Comparison of ENCODE assay signal across 19 cellular contexts in the genomic region with DNA sequence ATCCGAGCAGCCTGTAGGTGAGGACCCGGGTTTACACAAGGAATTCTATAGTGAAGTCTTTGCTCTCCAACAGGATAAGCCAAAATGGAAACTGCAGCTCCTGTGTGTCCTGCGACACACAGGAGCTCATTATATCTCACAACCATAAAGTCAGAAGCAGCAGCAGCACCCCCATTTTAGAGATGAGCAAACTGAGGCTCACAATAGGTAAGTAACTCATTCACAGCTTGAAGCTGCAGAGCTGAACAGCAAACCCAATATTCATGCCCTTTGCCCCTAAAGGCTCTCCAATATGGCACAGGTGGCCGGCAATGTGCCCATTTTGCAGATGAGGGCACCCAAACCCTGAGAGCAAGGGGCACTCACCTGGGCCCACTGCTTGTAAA.
"Had no signal": no experiment of that assay in that cellular context is flagged by ENCODE, and none has a peak within 500 bp of the region (broad histone marks: within the 10 kb centered on the region; RNA-seq: fewer than 3 reads in every experiment).

No MANE protein-coding gene starts in this region.

- DNase-seq: activated B cell treated with CpG ODN at 0.5 μM for 24 hours; activated CD4-positive, alpha-beta T cell treated with anti-CD3 and anti-CD28 coated beads, Interleukin-2, amount 10 ng/mL, durations not matched to agents 24 days and 14 days; activated CD8-positive, alpha-beta memory T cell treated with anti-CD3 and anti-CD28 coated beads, Interleukin-2, amount 50 U/mL, for 48 hours; activated gamma-delta T cell; activated T-cell treated with anti-CD3 and anti-CD28 coated beads, Interleukin-2, amount 50 U/mL, for 72 hours; amygdala; brain microvascular endothelial cell; cerebellar nuclear complex; islet precursor cell; stimulated activated naive CD4-positive, alpha-beta T cell; substantia nigra; T-helper 2 cell; transverse colon had no signal

- FAIRE-seq: endometrium had no signal

- H3K4me3 ChIP-seq: hepatocyte, prostate gland, transverse colon had no signal

- H3K9me3 ChIP-seq: prostate gland, transverse colon had no signal

- ATAC-seq: activated T-cell treated with anti-CD3 and anti-CD28 coated beads, Interleukin-2, amount 50 U/mL, for 72 hours; esophagus mucosa; left lobe of liver had no signal

- H3K36me3 ChIP-seq: brain microvascular endothelial cell, transverse colon had no signal

- H3K27ac ChIP-seq: brain microvascular endothelial cell, hepatocyte, prostate gland had no signal

- H3K27me3 ChIP-seq: brain microvascular endothelial cell, dorsolateral prefrontal cortex, hepatocyte, transverse colon had no signal
